Comparison of ENCODE assay signal across 20 cellular contexts in genomic region chrX:123324628-123325027, GRCh38.
A peak's percentile ranks its signal among the peaks of the same experiment; 100 is the strongest.
DNase-seq lines count a peak whose midpoint lies in the region; ATAC-seq and TF ChIP-seq lines count a peak whose summit lies in the region.
"Had no signal": no experiment of that assay in that cellular context is flagged by ENCODE, and none has a peak within 500 bp of the region (broad histone marks: within the 10 kb centered on the region; RNA-seq: fewer than 3 reads in every experiment).

No MANE protein-coding gene starts in this region.

- H3K4me3 ChIP-seq in HUES48 (ENCODE audit: low read depth, low read length) = no peak overlapping the region
- H3K4me3 ChIP-seq in fibroblast of the aortic adventitia (ENCODE audit: low read depth, low read length) = no peak overlapping the region
- H3K4me3 ChIP-seq in right lobe of liver = no peak overlapping the region
- no peak overlapping the region for H3K4me3 ChIP-seq in upper lobe of left lung
- H3K4me3 ChIP-seq in colonic mucosa = no peak overlapping the region
- H3K4me3 ChIP-seq: lung, pancreas, suprapubic skin had no signal

- no peak overlapping the region for H3K9ac ChIP-seq in HUES48 (ENCODE audit: low read depth, low read length)
- no peak overlapping the region for H3K9ac ChIP-seq in colonic mucosa (ENCODE audit: low read depth in 2 of 2, low read length in 2 of 2)

- 64% methylated on average over 5 of the region's 5 CpGs for WGBS in right lobe of liver (ENCODE audit: insufficient coverage, low coverage, low lambda C conversion rate, missing lambda C conversion rate)
- 65 to 90% methylated on average over 5 of the region's 5 CpGs for WGBS in upper lobe of left lung, 2 donors

- DNase-seq in fibroblast of the aortic adventitia (ENCODE audit: low read depth) = peak; percentile 13
- DNase-seq in right lobe of liver = no peak
- DNase-seq in upper lobe of left lung = no peak
- no peak for DNase-seq in colonic mucosa
- DNase-seq: activated CD4-positive, CD25-positive, alpha-beta regulatory T cell treated with anti-CD3 and anti-CD28 coated beads, Interleukin-2, amount 50 U/mL, for 72 hours; AML-193; Karpas-422; naive B cell; NCI-H1417 treated with DMSO at 0.1 percent for 48 hours; NCI-H345; pancreas; SIG-M5; stimulated activated CD4-positive, alpha-beta T cell treated with anti-CD3 and anti-CD28 coated beads, Interleukin-4, amount 100 ng/mL, for 4 hours; T-helper 17 cell had no signal

- H3K4me1 ChIP-seq in HUES48 (ENCODE audit: control insufficient read depth, insufficient read depth, low read length) (peaks cover 26% of the 10 kb centered on the region), right lobe of liver (no peaks in the 10 kb centered on the region), upper lobe of left lung (no peaks in the 10 kb centered on the region), colonic mucosa (no peaks in the 10 kb centered on the region)
- H3K4me1 ChIP-seq: pancreas, suprapubic skin had no signal

- intact Hi-C loops in right lobe of liver (cut with DNase I) = no loop called here
- intact Hi-C loops in colonic mucosa (cut with DNase I) = no loop called here

- no peak for TF ChIP-seq POLR2A in right lobe of liver (IDR thresholded peaks at IDR 0.05)
- TF ChIP-seq POLR2A in upper lobe of left lung (IDR thresholded peaks at IDR 0.05) = no peak

- TF ChIP-seq CTCF in fibroblast of the aortic adventitia (IDR thresholded peaks at IDR 0.05; ENCODE audit: insufficient read depth, low read length) (no peak), right lobe of liver (IDR thresholded peaks at IDR 0.05) (no peak), upper lobe of left lung (IDR thresholded peaks at IDR 0.05) (no peak), colonic mucosa (IDR thresholded peaks at IDR 0.05) (no peak)

- H3K27ac ChIP-seq in HUES48 (ENCODE audit: low read depth, low read length) (peak overlapping the region; percentile 51), right lobe of liver (no peak overlapping the region), upper lobe of left lung (no peak overlapping the region), colonic mucosa (no peak overlapping the region)
- H3K27ac ChIP-seq: epithelial cell of prostate, pancreas, suprapubic skin had no signal

- ATAC-seq in GM18508 (IDR thresholded peaks at IDR 0.05; ENCODE audit: insufficient read depth, unreplicated experiment) = peak; percentile 67
- peak; percentile 65 for ATAC-seq in GM21717 (IDR thresholded peaks at IDR 0.05; ENCODE audit: unreplicated experiment)
- no peak for ATAC-seq in right lobe of liver
- no peak for ATAC-seq in upper lobe of left lung (ENCODE audit: low FRiP score in 2 of 2)
- ATAC-seq: pancreas, T-helper 17 cell had no signal

- H3K9me3 ChIP-seq in HUES48 (ENCODE audit: control insufficient read depth, insufficient read depth, low read length) (no peaks in the 10 kb centered on the region), right lobe of liver (no peaks in the 10 kb centered on the region), upper lobe of left lung (no peaks in the 10 kb centered on the region), colonic mucosa (no peaks in the 10 kb centered on the region)
- H3K9me3 ChIP-seq: pancreas, suprapubic skin had no signal

- H3K27me3 ChIP-seq in HUES48 (ENCODE audit: control insufficient read depth, insufficient read depth, low read length) = no peaks in the 10 kb centered on the region
- no peaks in the 10 kb centered on the region for H3K27me3 ChIP-seq in right lobe of liver
- no peaks in the 10 kb centered on the region for H3K27me3 ChIP-seq in upper lobe of left lung
- no peaks in the 10 kb centered on the region for H3K27me3 ChIP-seq in colonic mucosa
- H3K27me3 ChIP-seq: suprapubic skin had no signal

- TF ChIP-seq EP300 in upper lobe of left lung (IDR thresholded peaks at IDR 0.05) = no peak

- H3K36me3 ChIP-seq in HUES48 (ENCODE audit: control insufficient read depth, insufficient read depth, low read length) = no peaks in the 10 kb centered on the region
- no peaks in the 10 kb centered on the region for H3K36me3 ChIP-seq in right lobe of liver
- H3K36me3 ChIP-seq in upper lobe of left lung = no peaks in the 10 kb centered on the region
- H3K36me3 ChIP-seq in colonic mucosa = no peaks in the 10 kb centered on the region
- H3K36me3 ChIP-seq: pancreas, suprapubic skin had no signal

Comparison
In these comparisons a context has a peak if more than half of its experiments do, and no peak if none do; other contexts are left out.
1. ATAC-seq: peak in GM18508 (single experiment) and GM21717 (single experiment); none in right lobe of liver (0 of 4) and upper lobe of left lung (0 of 2).